Comparison of ENCODE assay signal across 1 cellular context in the genomic region with DNA sequence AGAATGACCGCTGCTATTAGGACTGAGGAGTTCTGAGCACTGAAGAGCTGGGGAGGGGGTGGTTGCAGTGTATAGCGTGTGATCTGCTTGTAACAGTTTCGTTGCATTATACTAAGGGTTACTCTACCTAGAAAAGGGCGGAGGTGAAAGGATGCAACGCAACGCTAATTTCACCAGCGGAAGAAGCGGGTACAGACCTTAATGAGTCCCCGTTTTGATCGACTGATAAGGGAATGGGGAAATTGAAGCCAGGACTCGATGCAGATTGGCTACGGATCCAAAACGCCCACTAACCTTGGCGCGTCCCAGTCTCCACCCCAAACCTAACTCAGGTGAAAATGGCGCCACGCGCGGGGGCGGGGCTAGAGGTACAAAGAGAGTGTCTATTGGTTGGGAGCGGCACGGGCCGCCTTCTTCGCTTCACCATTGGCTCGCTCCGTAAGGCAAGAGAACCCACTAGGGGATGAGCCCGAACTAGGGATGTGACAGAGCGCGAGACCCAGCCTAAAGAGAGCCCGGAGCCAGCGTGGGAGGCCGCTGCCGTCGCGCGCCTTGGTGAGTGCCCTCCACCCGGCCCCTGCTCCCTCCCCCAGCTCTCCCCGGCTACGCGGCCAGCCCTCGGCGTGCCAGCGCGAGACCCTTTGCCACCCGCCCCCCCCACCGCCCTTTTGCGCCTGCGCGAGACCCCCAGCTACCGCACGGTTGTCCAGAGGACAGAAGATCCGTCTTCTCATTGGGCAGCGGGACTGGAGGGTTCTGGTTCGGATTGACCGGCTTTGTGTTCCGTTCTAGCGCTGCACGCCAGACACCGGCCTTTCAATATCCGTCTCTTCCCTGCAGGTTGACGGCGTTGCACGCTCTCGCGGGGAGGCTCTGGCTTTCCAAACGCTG.
TF ChIP-seq lines count a peak whose summit lies in the region.

A gene (plus strand): TSS at position 456 of the 891 bp plus-strand sequence. CDS start 1,964 bp downstream, outside the sequence.

TF ChIP-seq in GM12878, 131 proteins besides CTCF, POLR2A, EP300 and RAD21 (continued from another document and continues in another):
- TF ChIP-seq, protein P1, sequence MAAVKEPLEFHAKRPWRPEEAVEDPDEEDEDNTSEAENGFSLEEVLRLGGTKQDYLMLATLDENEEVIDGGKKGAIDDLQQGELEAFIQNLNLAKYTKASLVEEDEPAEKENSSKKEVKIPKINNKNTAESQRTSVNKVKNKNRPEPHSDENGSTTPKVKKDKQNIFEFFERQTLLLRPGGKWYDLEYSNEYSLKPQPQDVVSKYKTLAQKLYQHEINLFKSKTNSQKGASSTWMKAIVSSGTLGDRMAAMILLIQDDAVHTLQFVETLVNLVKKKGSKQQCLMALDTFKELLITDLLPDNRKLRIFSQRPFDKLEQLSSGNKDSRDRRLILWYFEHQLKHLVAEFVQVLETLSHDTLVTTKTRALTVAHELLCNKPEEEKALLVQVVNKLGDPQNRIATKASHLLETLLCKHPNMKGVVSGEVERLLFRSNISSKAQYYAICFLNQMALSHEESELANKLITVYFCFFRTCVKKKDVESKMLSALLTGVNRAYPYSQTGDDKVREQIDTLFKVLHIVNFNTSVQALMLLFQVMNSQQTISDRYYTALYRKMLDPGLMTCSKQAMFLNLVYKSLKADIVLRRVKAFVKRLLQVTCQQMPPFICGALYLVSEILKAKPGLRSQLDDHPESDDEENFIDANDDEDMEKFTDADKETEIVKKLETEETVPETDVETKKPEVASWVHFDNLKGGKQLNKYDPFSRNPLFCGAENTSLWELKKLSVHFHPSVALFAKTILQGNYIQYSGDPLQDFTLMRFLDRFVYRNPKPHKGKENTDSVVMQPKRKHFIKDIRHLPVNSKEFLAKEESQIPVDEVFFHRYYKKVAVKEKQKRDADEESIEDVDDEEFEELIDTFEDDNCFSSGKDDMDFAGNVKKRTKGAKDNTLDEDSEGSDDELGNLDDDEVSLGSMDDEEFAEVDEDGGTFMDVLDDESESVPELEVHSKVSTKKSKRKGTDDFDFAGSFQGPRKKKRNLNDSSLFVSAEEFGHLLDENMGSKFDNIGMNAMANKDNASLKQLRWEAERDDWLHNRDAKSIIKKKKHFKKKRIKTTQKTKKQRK (IDR thresholded peaks at IDR 0.05; ENCODE audit: low read depth, low read length), result no peak
- no peak for TF ChIP-seq TCF7 (IDR thresholded peaks at IDR 0.05; ENCODE audit: borderline replicate concordance)
- TF ChIP-seq IRF4 (IDR thresholded peaks at IDR 0.05; ENCODE audit: low read depth, low read length), result no peak
- TF ChIP-seq CBX3 (IDR thresholded peaks at IDR 0.05; ENCODE audit: borderline replicate concordance, low read depth), result no peak
- TF ChIP-seq HDAC6 (IDR thresholded peaks at IDR 0.05; ENCODE audit: unreplicated experiment), result no peak
- no peak for TF ChIP-seq CEBPB (IDR thresholded peaks at IDR 0.05; ENCODE audit: borderline replicate concordance in 1 of 2, low read depth in 2 of 2, low read length in 2 of 2)
- peak; percentile 8; the same call in 1 of the 2 replicates for TF ChIP-seq IKZF1 (conservative IDR thresholded peaks at IDR 0.05)
- TF ChIP-seq NR2F1 (conservative IDR thresholded peaks at IDR 0.05), result no peak
- no peak for TF ChIP-seq TCF3 (IDR thresholded peaks at IDR 0.05; ENCODE audit: borderline replicate concordance, insufficient read depth, low read depth, low read length)
- TF ChIP-seq, protein P2, sequence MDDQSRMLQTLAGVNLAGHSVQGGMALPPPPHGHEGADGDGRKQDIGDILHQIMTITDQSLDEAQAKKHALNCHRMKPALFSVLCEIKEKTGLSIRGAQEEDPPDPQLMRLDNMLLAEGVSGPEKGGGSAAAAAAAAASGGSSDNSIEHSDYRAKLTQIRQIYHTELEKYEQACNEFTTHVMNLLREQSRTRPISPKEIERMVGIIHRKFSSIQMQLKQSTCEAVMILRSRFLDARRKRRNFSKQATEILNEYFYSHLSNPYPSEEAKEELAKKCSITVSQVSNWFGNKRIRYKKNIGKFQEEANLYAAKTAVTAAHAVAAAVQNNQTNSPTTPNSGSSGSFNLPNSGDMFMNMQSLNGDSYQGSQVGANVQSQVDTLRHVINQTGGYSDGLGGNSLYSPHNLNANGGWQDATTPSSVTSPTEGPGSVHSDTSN (IDR thresholded peaks at IDR 0.05; ENCODE audit: insufficient replicate concordance, low read depth, low read length), result no peak
- TF ChIP-seq, protein P3, sequence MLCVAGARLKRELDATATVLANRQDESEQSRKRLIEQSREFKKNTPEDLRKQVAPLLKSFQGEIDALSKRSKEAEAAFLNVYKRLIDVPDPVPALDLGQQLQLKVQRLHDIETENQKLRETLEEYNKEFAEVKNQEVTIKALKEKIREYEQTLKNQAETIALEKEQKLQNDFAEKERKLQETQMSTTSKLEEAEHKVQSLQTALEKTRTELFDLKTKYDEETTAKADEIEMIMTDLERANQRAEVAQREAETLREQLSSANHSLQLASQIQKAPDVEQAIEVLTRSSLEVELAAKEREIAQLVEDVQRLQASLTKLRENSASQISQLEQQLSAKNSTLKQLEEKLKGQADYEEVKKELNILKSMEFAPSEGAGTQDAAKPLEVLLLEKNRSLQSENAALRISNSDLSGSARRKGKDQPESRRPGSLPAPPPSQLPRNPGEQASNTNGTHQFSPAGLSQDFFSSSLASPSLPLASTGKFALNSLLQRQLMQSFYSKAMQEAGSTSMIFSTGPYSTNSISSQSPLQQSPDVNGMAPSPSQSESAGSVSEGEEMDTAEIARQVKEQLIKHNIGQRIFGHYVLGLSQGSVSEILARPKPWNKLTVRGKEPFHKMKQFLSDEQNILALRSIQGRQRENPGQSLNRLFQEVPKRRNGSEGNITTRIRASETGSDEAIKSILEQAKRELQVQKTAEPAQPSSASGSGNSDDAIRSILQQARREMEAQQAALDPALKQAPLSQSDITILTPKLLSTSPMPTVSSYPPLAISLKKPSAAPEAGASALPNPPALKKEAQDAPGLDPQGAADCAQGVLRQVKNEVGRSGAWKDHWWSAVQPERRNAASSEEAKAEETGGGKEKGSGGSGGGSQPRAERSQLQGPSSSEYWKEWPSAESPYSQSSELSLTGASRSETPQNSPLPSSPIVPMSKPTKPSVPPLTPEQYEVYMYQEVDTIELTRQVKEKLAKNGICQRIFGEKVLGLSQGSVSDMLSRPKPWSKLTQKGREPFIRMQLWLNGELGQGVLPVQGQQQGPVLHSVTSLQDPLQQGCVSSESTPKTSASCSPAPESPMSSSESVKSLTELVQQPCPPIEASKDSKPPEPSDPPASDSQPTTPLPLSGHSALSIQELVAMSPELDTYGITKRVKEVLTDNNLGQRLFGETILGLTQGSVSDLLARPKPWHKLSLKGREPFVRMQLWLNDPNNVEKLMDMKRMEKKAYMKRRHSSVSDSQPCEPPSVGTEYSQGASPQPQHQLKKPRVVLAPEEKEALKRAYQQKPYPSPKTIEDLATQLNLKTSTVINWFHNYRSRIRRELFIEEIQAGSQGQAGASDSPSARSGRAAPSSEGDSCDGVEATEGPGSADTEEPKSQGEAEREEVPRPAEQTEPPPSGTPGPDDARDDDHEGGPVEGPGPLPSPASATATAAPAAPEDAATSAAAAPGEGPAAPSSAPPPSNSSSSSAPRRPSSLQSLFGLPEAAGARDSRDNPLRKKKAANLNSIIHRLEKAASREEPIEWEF (IDR thresholded peaks at IDR 0.05; ENCODE audit: insufficient replicate concordance, low read depth, low read length), result no peak
- no peak for TF ChIP-seq SMARCA5 (IDR thresholded peaks at IDR 0.05)
- TF ChIP-seq, protein P4, sequence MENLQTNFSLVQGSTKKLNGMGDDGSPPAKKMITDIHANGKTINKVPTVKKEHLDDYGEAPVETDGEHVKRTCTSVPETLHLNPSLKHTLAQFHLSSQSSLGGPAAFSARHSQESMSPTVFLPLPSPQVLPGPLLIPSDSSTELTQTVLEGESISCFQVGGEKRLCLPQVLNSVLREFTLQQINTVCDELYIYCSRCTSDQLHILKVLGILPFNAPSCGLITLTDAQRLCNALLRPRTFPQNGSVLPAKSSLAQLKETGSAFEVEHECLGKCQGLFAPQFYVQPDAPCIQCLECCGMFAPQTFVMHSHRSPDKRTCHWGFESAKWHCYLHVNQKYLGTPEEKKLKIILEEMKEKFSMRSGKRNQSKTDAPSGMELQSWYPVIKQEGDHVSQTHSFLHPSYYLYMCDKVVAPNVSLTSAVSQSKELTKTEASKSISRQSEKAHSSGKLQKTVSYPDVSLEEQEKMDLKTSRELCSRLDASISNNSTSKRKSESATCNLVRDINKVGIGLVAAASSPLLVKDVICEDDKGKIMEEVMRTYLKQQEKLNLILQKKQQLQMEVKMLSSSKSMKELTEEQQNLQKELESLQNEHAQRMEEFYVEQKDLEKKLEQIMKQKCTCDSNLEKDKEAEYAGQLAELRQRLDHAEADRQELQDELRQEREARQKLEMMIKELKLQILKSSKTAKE (IDR thresholded peaks at IDR 0.05; ENCODE audit: low read depth, poor library complexity, severe bottlenecking), result no peak
- TF ChIP-seq POU2F2 (IDR thresholded peaks at IDR 0.05; ENCODE audit: borderline replicate concordance, low read depth, low read length), result no peak
- 0 out of 2 replicates have a peak, but pooled peaks have one; percentile 9 for TF ChIP-seq BCL11A (IDR thresholded peaks at IDR 0.05; ENCODE audit: low read depth, low read length)
- TF ChIP-seq CREB1 (IDR thresholded peaks at IDR 0.05; ENCODE audit: low read depth), result 0 out of 2 replicates have a peak, but pooled peaks have one; percentile 50
- TF ChIP-seq MTA2 (IDR thresholded peaks at IDR 0.05; ENCODE audit: low read depth), result peak; percentile 29; the same call in 1 of the 2 replicates
- TF ChIP-seq, protein P5, sequence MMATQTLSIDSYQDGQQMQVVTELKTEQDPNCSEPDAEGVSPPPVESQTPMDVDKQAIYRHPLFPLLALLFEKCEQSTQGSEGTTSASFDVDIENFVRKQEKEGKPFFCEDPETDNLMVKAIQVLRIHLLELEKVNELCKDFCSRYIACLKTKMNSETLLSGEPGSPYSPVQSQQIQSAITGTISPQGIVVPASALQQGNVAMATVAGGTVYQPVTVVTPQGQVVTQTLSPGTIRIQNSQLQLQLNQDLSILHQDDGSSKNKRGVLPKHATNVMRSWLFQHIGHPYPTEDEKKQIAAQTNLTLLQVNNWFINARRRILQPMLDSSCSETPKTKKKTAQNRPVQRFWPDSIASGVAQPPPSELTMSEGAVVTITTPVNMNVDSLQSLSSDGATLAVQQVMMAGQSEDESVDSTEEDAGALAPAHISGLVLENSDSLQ (IDR thresholded peaks at IDR 0.05), result peak; percentile 50; the same call in 1 of the 2 replicates
- no peak for TF ChIP-seq CBFB (IDR thresholded peaks at IDR 0.05; ENCODE audit: low read depth)
- no peak; the same call in 1 of the 2 replicates for TF ChIP-seq NFYA (IDR thresholded peaks at IDR 0.05; ENCODE audit: borderline replicate concordance, low read depth, low read length)
- peak; percentile 38; the same call in 1 of the 2 replicates for TF ChIP-seq CHD2 (IDR thresholded peaks at IDR 0.05; ENCODE audit: borderline replicate concordance, low read depth, low read length)
- no peak for TF ChIP-seq ZNF274 (IDR thresholded peaks at IDR 0.05; ENCODE audit: insufficient read depth, insufficient read length)
- no peak for TF ChIP-seq JUNB (IDR thresholded peaks at IDR 0.05)
- TF ChIP-seq, protein P6, sequence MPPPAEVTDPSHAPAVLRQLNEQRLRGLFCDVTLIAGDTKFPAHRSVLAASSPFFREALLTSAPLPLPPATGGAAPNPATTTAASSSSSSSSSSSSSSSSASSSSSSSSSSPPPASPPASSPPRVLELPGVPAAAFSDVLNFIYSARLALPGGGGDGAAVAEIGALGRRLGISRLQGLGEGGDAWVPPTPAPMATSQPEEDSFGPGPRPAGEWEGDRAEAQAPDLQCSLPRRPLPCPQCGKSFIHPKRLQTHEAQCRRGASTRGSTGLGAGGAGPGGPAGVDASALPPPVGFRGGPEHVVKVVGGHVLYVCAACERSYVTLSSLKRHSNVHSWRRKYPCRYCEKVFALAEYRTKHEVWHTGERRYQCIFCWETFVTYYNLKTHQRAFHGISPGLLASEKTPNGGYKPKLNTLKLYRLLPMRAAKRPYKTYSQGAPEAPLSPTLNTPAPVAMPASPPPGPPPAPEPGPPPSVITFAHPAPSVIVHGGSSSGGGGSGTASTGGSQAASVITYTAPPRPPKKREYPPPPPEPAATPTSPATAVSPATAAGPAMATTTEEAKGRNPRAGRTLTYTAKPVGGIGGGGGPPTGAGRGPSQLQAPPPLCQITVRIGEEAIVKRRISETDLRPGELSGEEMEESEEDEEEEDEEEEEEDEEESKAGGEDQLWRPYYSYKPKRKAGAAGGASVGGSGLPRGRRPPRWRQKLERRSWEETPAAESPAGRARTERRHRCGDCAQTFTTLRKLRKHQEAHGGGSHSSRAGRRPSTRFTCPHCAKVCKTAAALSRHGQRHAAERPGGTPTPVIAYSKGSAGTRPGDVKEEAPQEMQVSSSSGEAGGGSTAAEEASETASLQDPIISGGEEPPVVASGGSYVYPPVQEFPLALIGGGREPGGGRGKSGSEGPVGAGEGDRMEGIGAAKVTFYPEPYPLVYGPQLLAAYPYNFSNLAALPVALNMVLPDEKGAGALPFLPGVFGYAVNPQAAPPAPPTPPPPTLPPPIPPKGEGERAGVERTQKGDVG (CRISPR knock-in tag; IDR thresholded peaks at IDR 0.05), result no peak
- TF ChIP-seq PML (IDR thresholded peaks at IDR 0.05; ENCODE audit: low read length), result peak; percentile 52; the same call in 1 of the 2 replicates
- no peak for TF ChIP-seq SMAD1 (IDR thresholded peaks at IDR 0.05; ENCODE audit: low read depth, partially characterized antibody)
- no peak for TF ChIP-seq RCOR1 (conservative IDR thresholded peaks at IDR 0.05; ENCODE audit: low read depth, low read length)
- no peak for TF ChIP-seq RUNX3 (IDR thresholded peaks at IDR 0.05; ENCODE audit: low read length)
- TF ChIP-seq NFXL1 (IDR thresholded peaks at IDR 0.05; ENCODE audit: borderline replicate concordance), result no peak
- no peak for TF ChIP-seq RB1 (IDR thresholded peaks at IDR 0.05; ENCODE audit: borderline replicate concordance)
- no peak for TF ChIP-seq ZNF207 (IDR thresholded peaks at IDR 0.05; ENCODE audit: borderline replicate concordance)
- TF ChIP-seq POLR2AphosphoS5 (IDR thresholded peaks at IDR 0.05; ENCODE audit: low read length), result peak; percentile 75
- no peak for TF ChIP-seq STAT1 (conservative IDR thresholded peaks at IDR 0.05)
- TF ChIP-seq SPI1 (IDR thresholded peaks at IDR 0.05; ENCODE audit: borderline replicate concordance, insufficient read depth, low read depth, low read length), result no peak
- TF ChIP-seq ZNF384 (IDR thresholded peaks at IDR 0.05; ENCODE audit: borderline replicate concordance, low read depth, low read length), result no peak
- TF ChIP-seq, protein P7, sequence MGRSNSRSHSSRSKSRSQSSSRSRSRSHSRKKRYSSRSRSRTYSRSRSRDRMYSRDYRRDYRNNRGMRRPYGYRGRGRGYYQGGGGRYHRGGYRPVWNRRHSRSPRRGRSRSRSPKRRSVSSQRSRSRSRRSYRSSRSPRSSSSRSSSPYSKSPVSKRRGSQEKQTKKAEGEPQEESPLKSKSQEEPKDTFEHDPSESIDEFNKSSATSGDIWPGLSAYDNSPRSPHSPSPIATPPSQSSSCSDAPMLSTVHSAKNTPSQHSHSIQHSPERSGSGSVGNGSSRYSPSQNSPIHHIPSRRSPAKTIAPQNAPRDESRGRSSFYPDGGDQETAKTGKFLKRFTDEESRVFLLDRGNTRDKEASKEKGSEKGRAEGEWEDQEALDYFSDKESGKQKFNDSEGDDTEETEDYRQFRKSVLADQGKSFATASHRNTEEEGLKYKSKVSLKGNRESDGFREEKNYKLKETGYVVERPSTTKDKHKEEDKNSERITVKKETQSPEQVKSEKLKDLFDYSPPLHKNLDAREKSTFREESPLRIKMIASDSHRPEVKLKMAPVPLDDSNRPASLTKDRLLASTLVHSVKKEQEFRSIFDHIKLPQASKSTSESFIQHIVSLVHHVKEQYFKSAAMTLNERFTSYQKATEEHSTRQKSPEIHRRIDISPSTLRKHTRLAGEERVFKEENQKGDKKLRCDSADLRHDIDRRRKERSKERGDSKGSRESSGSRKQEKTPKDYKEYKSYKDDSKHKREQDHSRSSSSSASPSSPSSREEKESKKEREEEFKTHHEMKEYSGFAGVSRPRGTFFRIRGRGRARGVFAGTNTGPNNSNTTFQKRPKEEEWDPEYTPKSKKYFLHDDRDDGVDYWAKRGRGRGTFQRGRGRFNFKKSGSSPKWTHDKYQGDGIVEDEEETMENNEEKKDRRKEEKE (IDR thresholded peaks at IDR 0.05), result no peak
